ENCODE assay signal across 23 cellular contexts in the genomic region with DNA sequence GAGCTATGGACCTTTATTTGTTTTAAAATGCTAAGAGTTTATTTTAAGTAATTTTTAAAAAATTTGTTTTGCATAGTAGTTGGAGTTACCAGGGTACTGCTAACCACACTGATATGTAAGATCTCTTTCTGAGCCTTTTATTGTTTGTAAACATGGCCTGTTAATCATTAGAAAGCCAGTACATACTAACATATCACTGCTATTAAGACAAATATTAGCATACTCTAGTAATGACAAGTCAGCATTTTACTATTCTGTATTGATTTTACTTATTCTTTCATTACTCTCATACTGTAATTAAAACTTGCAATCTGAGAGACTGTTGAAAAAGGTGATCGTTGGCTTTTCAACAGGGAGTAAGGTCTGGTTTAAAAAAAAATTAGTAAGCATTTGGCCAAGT.
DNase-seq lines count a peak whose midpoint lies in the region; ATAC-seq, FAIRE-seq and TF ChIP-seq lines count a peak whose summit lies in the region.
"Had no signal": no experiment of that assay in that cellular context is flagged by ENCODE, and none has a peak within 500 bp of the region (broad histone marks: within the 10 kb centered on the region; RNA-seq: fewer than 3 reads in every experiment).

No MANE protein-coding gene starts in this region.

- RAD21 ChIA-PET in GM12878 (lab: Charles Lee; ENCODE audit: unreplicated experiment), result interaction anchor here (1.0 to 1.8 kb wide), 5 partner anchors 56 to 458 kb away, joined by 3 to 9 read pairs (median 4); no protein-coding TSS in a partner anchor

- intact Hi-C loops in IMR-90 (cut with micrococcal nuclease), result loop anchor here (5.0 to 10.0 kb wide), 2 partner anchors 33 to 625 kb away; no protein-coding TSS in a partner anchor
- intact Hi-C loops in GM12878 (cut with micrococcal nuclease; ENCODE audit: unreplicated experiment), result loop anchor here (5.0 kb wide), 1 partner anchor 68 kb away; a partner anchor contains a TSS

- no peak for FAIRE-seq in GM12878 (lab: Jason Lieb, UNC)

- no peak overlapping the region for H4K5ac ChIP-seq in IMR-90 (ENCODE audit: low read depth, low read length)

- no peak overlapping the region for H4K8ac ChIP-seq in IMR-90 (ENCODE audit: low read depth in 2 of 2, low read length in 2 of 2)

- H4K20me1 ChIP-seq in IMR-90 (ENCODE audit: insufficient read depth, low read length) (peaks cover 50% of the 10 kb centered on the region; the same call in 1 of the 2 replicates), GM12878 (ENCODE audit: control insufficient read depth, insufficient read depth) (no peaks in the 10 kb centered on the region)

- no peak overlapping the region for H2AK5ac ChIP-seq in IMR-90 (ENCODE audit: low read depth, low read length)

- H3K4me2 ChIP-seq in IMR-90 (ENCODE audit: low read depth, low read length), result no peak overlapping the region
- H3K4me2 ChIP-seq in GM12878 (ENCODE audit: control insufficient read depth, insufficient read depth), result peak overlapping the region; percentile 53; the same call in 1 of the 2 replicates
- H3K4me2 ChIP-seq: GM23338 had no signal

- dilution Hi-C loops in IMR-90 (cut with HindIII; ENCODE audit: low sequenced_read_pairs, unreplicated experiment), result no loop called here

- H3K9ac ChIP-seq in IMR-90 (ENCODE audit: low read depth, low read length), result no peak overlapping the region
- no peak overlapping the region for H3K9ac ChIP-seq in GM12878 (ENCODE audit: control insufficient read depth, insufficient read depth, low read length)

- peaks cover 14 to 60% of the 10 kb centered on the region in 2 experiments for H3K79me1 ChIP-seq in IMR-90 (ENCODE audit: low read depth in 1 of 2, low read length in 2 of 2)

- H3K27ac Mint-ChIP-seq in activated CD8-positive, alpha-beta T cell treated with anti-CD3 and anti-CD28 coated beads, Interleukin-2, amount 10 ng/mL, durations not matched to agents 7 days and 5 days, result no peak overlapping the region
- H3K27ac Mint-ChIP-seq: GM23338, T-cell had no signal

- H4K91ac ChIP-seq in IMR-90 (ENCODE audit: insufficient read depth, low read depth, low read length), result no peak overlapping the region

- no peaks in the 10 kb centered on the region for H3K27me3 ChIP-seq in IMR-90 (ENCODE audit: control insufficient read depth, insufficient read depth, low read length)
- H3K27me3 ChIP-seq in GM12878 (replicated peaks in 1 of 2; ENCODE audit: control insufficient read depth in 2 of 2, insufficient read depth in 2 of 2, low read length in 1 of 2), result no peaks in the 10 kb centered on the region
- no peaks in the 10 kb centered on the region for H3K27me3 ChIP-seq in neutrophil

- POLR2A ChIA-PET in IMR-90 (lab: Charles Lee; ENCODE audit: unreplicated experiment) (no interaction called here), GM12878 (lab: Charles Lee) (interaction anchor here (1.0 to 2.0 kb wide), 2 partner anchors 68 to 137 kb away, joined by 3 to 6 read pairs; no protein-coding TSS in a partner anchor)
- POLR2A ChIA-PET in activated CD8-positive, alpha-beta T cell treated with anti-CD3 and anti-CD28 coated beads, Interleukin-2, amount 10 ng/mL, durations not matched to agents 7 days and 5 days (lab: Charles Lee), result no interaction called here

- ATAC-seq in IMR-90 (ENCODE audit: low read depth) (peak; percentile 36), GM12878 (peak; percentile 29), HG03457 (IDR thresholded peaks at IDR 0.05; ENCODE audit: unreplicated experiment) (no peak)
- ATAC-seq in activated CD8-positive, alpha-beta T cell treated with anti-CD3 and anti-CD28 coated beads, Interleukin-2, amount 10 ng/mL, durations not matched to agents 7 days and 5 days, result no peak
- ATAC-seq: GM23338, T-cell had no signal

- TF ChIP-seq CTCF in IMR-90 (conservative IDR thresholded peaks at IDR 0.05; ENCODE audit: low read depth, low read length) (no peak), GM12878 (IDR thresholded peaks at IDR 0.05 in 2 of 3, conservative IDR thresholded peaks at IDR 0.05 in 1 of 3; ENCODE audit: control insufficient read depth in 2 of 3, extremely low read depth in 1 of 3, insufficient read depth in 1 of 3, low read depth in 3 of 3, low read length in 3 of 3) (no peak), neutrophil (IDR thresholded peaks at IDR 0.05) (no peak)

- H3K9me3 ChIP-seq in IMR-90 (ENCODE audit: control insufficient read depth, insufficient read depth, low read length) (no peaks in the 10 kb centered on the region), GM12878 (replicated peaks; ENCODE audit: control insufficient read depth, insufficient read depth, low read length) (no peaks in the 10 kb centered on the region), neutrophil (no peaks in the 10 kb centered on the region)
- H3K9me3 ChIP-seq: HAP-1 had no signal

- no CpG with 5 or more reads among the region's 1 CpG for WGBS in IMR-90 (ENCODE audit: extremely low coverage in 2 of 2, insufficient read length in 1 of 2), 2 experiments
- 4% methylated on average over 1 of the region's 1 CpG for WGBS in GM12878 (ENCODE audit: insufficient coverage, insufficient replicate concordance, low lambda C conversion rate, missing lambda C conversion rate)

- no peak overlapping the region for H2BK20ac ChIP-seq in IMR-90 (ENCODE audit: low read depth, low read length)

- no peak overlapping the region for H3K14ac ChIP-seq in IMR-90 (replicated peaks; ENCODE audit: low read depth, low read length)

- H2BK5ac ChIP-seq in IMR-90 (ENCODE audit: low read depth, low read length, poor library complexity, severe bottlenecking), result no peak overlapping the region

- H2AFZ ChIP-seq in IMR-90 (replicated peaks; ENCODE audit: low read length, poor library complexity) (no peak overlapping the region), GM12878 (ENCODE audit: control insufficient read depth, low read depth, low read length) (no peak overlapping the region)
- H2AFZ ChIP-seq: GM23338 had no signal

- CTCF ChIA-PET in IMR-90 (lab: Yijun Ruan, JAX) (no interaction called here), GM12878 (lab: Yijun Ruan, JAX) (no interaction called here)
- CTCF ChIA-PET in activated CD8-positive, alpha-beta T cell treated with anti-CD3 and anti-CD28 coated beads, Interleukin-2, amount 10 ng/mL, durations not matched to agents 7 days and 5 days (lab: Charles Lee), result interaction anchor here (1.0 kb wide), 1 partner anchor 12 kb away, joined by 3 read pairs; no protein-coding TSS in a partner anchor

- H2BK15ac ChIP-seq in IMR-90 (ENCODE audit: low read depth, low read length), result no peak overlapping the region

- in situ Hi-C loops in IMR-90 (cut with MboI; ENCODE audit: low sequenced_read_pairs) (no loop called here), GM12878 (cut with MboI) (no loop called here)

- no peak overlapping the region for H3K4ac ChIP-seq in IMR-90 (ENCODE audit: low read depth, low read length)

- BruUV-seq in IMR-90 (replicated peaks; lab: Mats Ljungman, UMichigan) (no TSS peak), GM12878 (replicated peaks; lab: Mats Ljungman, UMichigan) (no TSS peak)

- no peaks in the 10 kb centered on the region for H3K9me3 Mint-ChIP-seq in activated CD8-positive, alpha-beta T cell treated with anti-CD3 and anti-CD28 coated beads, Interleukin-2, amount 10 ng/mL, durations not matched to agents 7 days and 5 days (ENCODE audit: insufficient read depth)
- H3K9me3 Mint-ChIP-seq: GM23338, T-cell had no signal

- TF ChIP-seq RAD21 in IMR-90 (IDR thresholded peaks at IDR 0.05; ENCODE audit: low read length), result no peak
- TF ChIP-seq RAD21 in GM12878 (IDR thresholded peaks at IDR 0.05; ENCODE audit: insufficient read depth, low read depth, low read length), result no peak

- H3K36me3 Mint-ChIP-seq in activated CD8-positive, alpha-beta T cell treated with anti-CD3 and anti-CD28 coated beads, Interleukin-2, amount 10 ng/mL, durations not matched to agents 7 days and 5 days (ENCODE audit: low read depth), result peaks cover 56% of the 10 kb centered on the region

- SMC1A ChIA-PET in GM12878 (lab: Charles Lee; ENCODE audit: uncharacterized antibody, unreplicated experiment), result interaction anchor here (1.1 to 3.5 kb wide), 8 partner anchors 12 to 457 kb away, joined by 3 to 18 read pairs (median 4); a partner anchor contains a TSS

- TF ChIP-seq POLR2A in IMR-90 (IDR thresholded peaks at IDR 0.05; ENCODE audit: low read depth, low read length) (no peak), GM12878 (IDR thresholded peaks at IDR 0.05; ENCODE audit: low read depth, low read length) (no peak)

- no peak overlapping the region for H2AK9ac ChIP-seq in IMR-90 (replicated peaks; ENCODE audit: low read depth, low read length, poor library complexity)

- peaks cover 6% of the 10 kb centered on the region for H3K36me3 ChIP-seq in IMR-90 (ENCODE audit: control insufficient read depth, insufficient read depth, low read length)
- peaks cover 0 to 14% of the 10 kb centered on the region in 2 experiments for H3K36me3 ChIP-seq in GM12878 (ENCODE audit: control insufficient read depth in 2 of 2, insufficient read depth in 2 of 2, low read length in 1 of 2)
- peaks cover 56% of the 10 kb centered on the region for H3K36me3 ChIP-seq in neutrophil
- H3K36me3 ChIP-seq: HAP-1 had no signal

- H3K4me3 ChIP-seq in IMR-90 (ENCODE audit: insufficient read depth, low read depth, low read length) (no peak overlapping the region), GM12878 (no peak overlapping the region), neutrophil (ENCODE audit: low read depth in 1 of 2, low read length in 1 of 2) (no peak overlapping the region)
- H3K4me3 ChIP-seq: GM23338, HAP-1 had no signal

- no peak overlapping the region for H3K23ac ChIP-seq in IMR-90 (ENCODE audit: low read depth, low read length)

- H3K79me2 ChIP-seq in GM12878 (ENCODE audit: control insufficient read depth, insufficient read depth, low read length), result peaks cover 92% of the 10 kb centered on the region

- peaks cover 3% of the 10 kb centered on the region; the same call in 1 of the 2 replicates for H3K9me1 ChIP-seq in IMR-90 (ENCODE audit: insufficient read depth, low read length)

- H3K4me1 Mint-ChIP-seq in activated CD8-positive, alpha-beta T cell treated with anti-CD3 and anti-CD28 coated beads, Interleukin-2, amount 10 ng/mL, durations not matched to agents 7 days and 5 days (ENCODE audit: low read depth), result peaks cover 47% of the 10 kb centered on the region

- H3K27ac ChIP-seq in IMR-90 (ENCODE audit: insufficient read depth, low read length), result no peak overlapping the region
- H3K27ac ChIP-seq in GM12878 (ENCODE audit: control insufficient read depth, insufficient read depth), result peak overlapping the region; percentile 71
- H3K27ac ChIP-seq in neutrophil, result peak overlapping the region; percentile 60
- H3K27ac ChIP-seq: C4-2B, HL-60, RWPE1 had no signal

- no peak for TF ChIP-seq EP300 in GM12878 (IDR thresholded peaks at IDR 0.05; ENCODE audit: borderline replicate concordance in 1 of 2, control insufficient read depth in 1 of 2, low read depth in 2 of 2, low read length in 2 of 2)

- H3K56ac ChIP-seq in IMR-90 (ENCODE audit: extremely low read depth, insufficient read depth, low read length), result no peak overlapping the region

- no peak overlapping the region for H3K18ac ChIP-seq in IMR-90 (ENCODE audit: low read depth, low read length)

- no peak overlapping the region for H3K4me3 Mint-ChIP-seq in activated CD8-positive, alpha-beta T cell treated with anti-CD3 and anti-CD28 coated beads, Interleukin-2, amount 10 ng/mL, durations not matched to agents 7 days and 5 days
- H3K4me3 Mint-ChIP-seq: GM23338, T-cell had no signal

- no peaks in the 10 kb centered on the region for H3K27me3 Mint-ChIP-seq in activated CD8-positive, alpha-beta T cell treated with anti-CD3 and anti-CD28 coated beads, Interleukin-2, amount 10 ng/mL, durations not matched to agents 7 days and 5 days (ENCODE audit: low read depth)
- H3K27me3 Mint-ChIP-seq: T-cell had no signal

- H3K4me1 ChIP-seq in IMR-90 (ENCODE audit: control insufficient read depth, insufficient read depth, low read length), result peaks cover 3% of the 10 kb centered on the region; the same call in 1 of the 2 replicates
- peaks cover 39% of the 10 kb centered on the region for H3K4me1 ChIP-seq in GM12878 (ENCODE audit: control insufficient read depth, insufficient read depth, low read length)
- H3K4me1 ChIP-seq in neutrophil (ENCODE audit: control insufficient read depth in 1 of 2, insufficient read depth in 1 of 2, low read depth in 1 of 2, low read length in 1 of 2), result peaks cover 29 to 48% of the 10 kb centered on the region in 2 experiments
- H3K4me1 ChIP-seq: HAP-1 had no signal

- DNase-seq in IMR-90 (no peak), GM12878 (ENCODE audit: low read depth, low spot score) (no peak), NCI-H1092 (lab: John Stamatoyannopoulos, UW) (no peak), NCI-H510A treated with DMSO at 0.1 percent for 48 hours (lab: John Stamatoyannopoulos, UW) (no peak)
- DNase-seq in activated CD8-positive, alpha-beta T cell treated with anti-CD3 and anti-CD28 coated beads, Interleukin-2, amount 10 ng/mL, durations not matched to agents 7 days and 5 days, result no peak
- DNase-seq: ACHN; DMS53; GDM1; Kasumi-1; NCI-H1436; NCI-H187 treated with DMSO at 0.1 percent for 48 hours; NCI-H2107; NCI-H446 treated with DMSO at 0.1 percent for 48 hours; NCI-H69; NK-92 treated with Interleukin-12 subunit alpha and Interleukin-12 subunit beta, amount 100 ng/mL, for 24 hours; T-cell had no signal

- H2BK120ac ChIP-seq in IMR-90 (ENCODE audit: low read depth, low read length), result no peak overlapping the region

Comparison
In these comparisons a context has a peak if more than half of its experiments do, and no peak if none do; other contexts are left out.
1. ATAC-seq: peak in IMR-90 (single experiment) and GM12878 (single experiment); none in activated CD8-positive, alpha-beta T cell treated with anti-CD3 and anti-CD28 coated beads, Interleukin-2, amount 10 ng/mL, durations not matched to agents 7 days and 5 days (single experiment) and HG03457 (single experiment).